Comparison of ENCODE assay signal across 1 cellular context in genomic region chr12:8914716-8915526, GRCh38.
TF ChIP-seq lines count a peak whose summit lies in the region.

No MANE protein-coding gene starts in this region.

TF ChIP-seq in GM23338, 12 proteins besides CTCF, POLR2A, EP300 and RAD21 (continued from another document):
- TF ChIP-seq ZNF462 (CRISPR knock-in tag; IDR thresholded peaks at IDR 0.05) (no peak), STAT1 (IDR thresholded peaks at IDR 0.05; ENCODE audit: unreplicated experiment) (no peak), EZH2 (IDR thresholded peaks at IDR 0.05; ENCODE audit: low read depth, unreplicated experiment) (no peak), NANOG (IDR thresholded peaks at IDR 0.05; ENCODE audit: borderline replicate concordance) (no peak)
